ENCODE assay signal across 11 cellular contexts in genomic region chr9:94086468-94086867, GRCh38. TPM values are rescaled to one million over a fixed set of nuclear protein-coding genes. Genes with fewer than 3 reads are reported as not detected.
A peak's percentile ranks its signal among the peaks of the same experiment; 100 is the strongest.
DNase-seq lines count a peak whose midpoint lies in the region; ATAC-seq and TF ChIP-seq lines count a peak whose summit lies in the region.
"Had no signal": no experiment of that assay in that cellular context is flagged by ENCODE, and none has a peak within 500 bp of the region (broad histone marks: within the 10 kb centered on the region; RNA-seq: fewer than 3 reads in every experiment).

No MANE protein-coding gene starts in this region.

- peaks cover 11% of the 10 kb centered on the region for H3K4me1 ChIP-seq in osteoblast (ENCODE audit: insufficient read depth, low read length)
- H3K4me1 ChIP-seq in aorta (ENCODE audit: control insufficient read depth in 1 of 2, insufficient read depth in 2 of 2, low read length in 2 of 2) = no peaks in the 10 kb centered on the region

- no peaks in the 10 kb centered on the region for H3K9me3 ChIP-seq in osteoblast (ENCODE audit: low read depth, low read length)
- H3K9me3 ChIP-seq in aorta (ENCODE audit: control insufficient read depth, low read length) = no peaks in the 10 kb centered on the region
- H3K9me3 ChIP-seq: A549 had no signal

- WGBS in aorta, 2 donors = 32 to 43% methylated on average over 2 of the region's 2 CpGs

- H3K4me2 ChIP-seq in osteoblast (ENCODE audit: insufficient read depth, low read length) = no peak overlapping the region
- H3K4me2 ChIP-seq: A549 had no signal

- no peaks in the 10 kb centered on the region for H3K36me3 ChIP-seq in osteoblast (ENCODE audit: insufficient read depth, low read length)
- H3K36me3 ChIP-seq in aorta (ENCODE audit: control insufficient read depth in 1 of 2, insufficient read depth in 2 of 2, low read length in 1 of 2) = peaks cover 0 to 3% of the 10 kb centered on the region in 2 donors

- H3K4me3 ChIP-seq in epithelial cell of esophagus (ENCODE audit: low read length) (no peak overlapping the region), osteoblast (ENCODE audit: insufficient read depth, low read length) (no peak overlapping the region), aorta (ENCODE audit: low read length in 2 of 2) (no peak overlapping the region)
- H3K4me3 ChIP-seq: A549 had no signal

- intact Hi-C loops in aorta (cut with DNase I) = no loop called here

- peak; percentile 63 for DNase-seq in NCI-H1092 treated with DMSO at 0.1 percent for 48 hours (lab: John Stamatoyannopoulos, UW)
- DNase-seq in NCI-H1092 (lab: John Stamatoyannopoulos, UW) = no peak
- peak; percentile 11 to 51 for DNase-seq in NCI-H446 (lab: John Stamatoyannopoulos, UW)
- peak; percentile 81 for DNase-seq in epithelial cell of esophagus (ENCODE audit: low read depth)
- peak; percentile 83 for DNase-seq in osteoblast (ENCODE audit: insufficient read length, low spot score, missing footprints)
- DNase-seq in aorta = no peak
- DNase-seq: activated CD4-positive, alpha-beta T cell treated with anti-CD3 and anti-CD28 coated beads, Interleukin-2, amount 10 ng/mL, durations not matched to agents 24 days and 14 days; activated gamma-delta T cell had no signal

- peak overlapping the region; percentile 6 for H3K27ac ChIP-seq in osteoblast (ENCODE audit: low read depth, low read length)
- H3K27ac ChIP-seq in aorta (ENCODE audit: low read depth in 1 of 2, low read length in 2 of 2) = no peak overlapping the region
- H3K27ac ChIP-seq: A549 had no signal

- H2AFZ ChIP-seq in osteoblast (ENCODE audit: low read length) = no peak overlapping the region

- ATAC-seq in HG03095 (IDR thresholded peaks at IDR 0.05; ENCODE audit: unreplicated experiment) (no peak), HG03460 (IDR thresholded peaks at IDR 0.05; ENCODE audit: unreplicated experiment) (no peak), aorta (ENCODE audit: low FRiP score) (no peak)
- ATAC-seq: A549 had no signal

- TF ChIP-seq CTCF in epithelial cell of esophagus (IDR thresholded peaks at IDR 0.05; ENCODE audit: insufficient read depth, low read depth, low read length, missing control alignments) (no peak), osteoblast (IDR thresholded peaks at IDR 0.05; ENCODE audit: extremely low read depth, low read depth, low read length) (no peak)

- H4K20me1 ChIP-seq in osteoblast (ENCODE audit: insufficient read depth, low read length) = no peaks in the 10 kb centered on the region

- H3K79me2 ChIP-seq in osteoblast (ENCODE audit: insufficient read depth, low read length) = no peaks in the 10 kb centered on the region

- H3K27me3 ChIP-seq in osteoblast (ENCODE audit: insufficient read depth, low read length) = no peaks in the 10 kb centered on the region
- H3K27me3 ChIP-seq in aorta (ENCODE audit: control insufficient read depth in 1 of 2, insufficient read depth in 2 of 2, low read length in 1 of 2) = no peaks in the 10 kb centered on the region

RNA-seq across cellular contexts. Expression of gene PTPDC1, which starts 2.2 kb away (rescaled TPM):
- total RNA-seq in osteoblast (16.8 and 17.0 TPM in 2 replicates), aorta (10 to 100 TPM; 10.9 to 12.9 TPM)
- polyA plus RNA-seq in aorta = 1 to 10 TPM; 4.0 to 7.8 TPM

Comparison
In these comparisons a context has a peak if more than half of its experiments do, and no peak if none do; other contexts are left out.
1. DNase-seq: peak in NCI-H1092 treated with DMSO at 0.1 percent for 48 hours (single experiment), NCI-H446 (2 of 2), epithelial cell of esophagus (single experiment) and osteoblast (single experiment); none in NCI-H1092 (single experiment) and aorta (0 of 2).